In genomic region chr11:83172551-83172950, GRCh38 we compare ENCODE assay signal across 1 cellular context.
TF ChIP-seq lines count a peak whose summit lies in the region.

No MANE protein-coding gene starts in this region.

TF ChIP-seq in K562, 482 proteins besides CTCF, POLR2A, EP300 and RAD21:
- peak; percentile 31 for TF ChIP-seq DACH1 (IDR thresholded peaks at IDR 0.05; ENCODE audit: partially characterized antibody)
- TF ChIP-seq HDAC2 (IDR thresholded peaks at IDR 0.05): no peak
TF ChIP-seq in K562: peak in this region for 1.
